Comparison of ENCODE assay signal across 33 cellular contexts in genomic region chr19:1630012-1630411, GRCh38.
"Had no signal": no experiment of that assay in that cellular context is flagged by ENCODE, and none has a peak within 500 bp of the region (broad histone marks: within the 10 kb centered on the region; RNA-seq: fewer than 3 reads in every experiment).

No MANE protein-coding gene starts in this region.

- H3K27ac ChIP-seq: brain microvascular endothelial cell, PC-9, RWPE1, WERI-Rb-1 had no signal

- FAIRE-seq: RCC 7860 had no signal

- DNase-seq: activated CD4-positive, alpha-beta memory T cell treated with anti-CD3 and anti-CD28 coated beads, Interleukin-2, amount 10 ng/mL, durations not matched to agents 7 days and 5 days; activated CD4-positive, alpha-beta T cell treated with anti-CD3 and anti-CD28 coated beads for 1 hour; activated CD4-positive, alpha-beta T cell treated with anti-CD3 and anti-CD28 coated beads for 48 hours; activated CD4-positive, CD25-positive, alpha-beta regulatory T cell; activated CD8-positive, alpha-beta memory T cell treated with anti-CD3 and anti-CD28 coated beads for 24 hours; activated CD8-positive, alpha-beta memory T cell treated with anti-CD3 and anti-CD28 coated beads, Interleukin-2, amount 10 ng/mL, durations not matched to agents 7 days and 5 days; activated CD8-positive, alpha-beta memory T cell treated with anti-CD3 and anti-CD28 coated beads, Interleukin-2, amount 50 U/mL, for 48 hours; activated effector memory CD4-positive, alpha-beta T cell treated with Interleukin-2 at 50 U/mL for 16 hours; activated naive CD4-positive, alpha-beta T cell treated with anti-CD3 and anti-CD28 coated beads, Interleukin-2, amount 10 ng/mL, durations not matched to agents 7 days and 5 days; activated naive CD8-positive, alpha-beta T cell treated with anti-CD3 and anti-CD28 coated beads, Interleukin-2, amount 50 U/mL, for 24 hours; activated T-cell treated with anti-CD3 and anti-CD28 coated beads, Interleukin-2, amount 50 U/mL, for 48 hours; anterior cingulate cortex; brain microvascular endothelial cell; central memory CD4-positive, alpha-beta T cell; Kasumi-1; KG1; MG63; NCI-H1048; NCI-H1105 treated with DMSO at 0.1 percent for 48 hours; NCI-H1436; NCI-H1694; NCI-H1930; NCI-H2081 treated with DMSO at 0.1 percent for 48 hours; NCI-H226; NCI-H524 treated with DMSO at 0.1 percent for 48 hours; PC-9; Right ventricle myocardium superior; SW 1271; T-helper 1 cell; T1000; WERI-Rb-1 had no signal

- H3K9me3 ChIP-seq: MG63 had no signal

- ATAC-seq: activated CD8-positive, alpha-beta memory T cell treated with anti-CD3 and anti-CD28 coated beads, Interleukin-2, amount 10 ng/mL, durations not matched to agents 7 days and 5 days; activated naive CD8-positive, alpha-beta T cell treated with anti-CD3 and anti-CD28 coated beads, Interleukin-2, amount 50 U/mL, for 24 hours had no signal

- H3K4me2 ChIP-seq: PC-9 had no signal

- H2AFZ ChIP-seq: PC-9 had no signal

- H3K27me3 ChIP-seq: brain microvascular endothelial cell, MG63 had no signal

- H3K4me3 ChIP-seq: MG63, PC-9 had no signal
